6 cellular contexts compared by ENCODE assay signal in the genomic region with DNA sequence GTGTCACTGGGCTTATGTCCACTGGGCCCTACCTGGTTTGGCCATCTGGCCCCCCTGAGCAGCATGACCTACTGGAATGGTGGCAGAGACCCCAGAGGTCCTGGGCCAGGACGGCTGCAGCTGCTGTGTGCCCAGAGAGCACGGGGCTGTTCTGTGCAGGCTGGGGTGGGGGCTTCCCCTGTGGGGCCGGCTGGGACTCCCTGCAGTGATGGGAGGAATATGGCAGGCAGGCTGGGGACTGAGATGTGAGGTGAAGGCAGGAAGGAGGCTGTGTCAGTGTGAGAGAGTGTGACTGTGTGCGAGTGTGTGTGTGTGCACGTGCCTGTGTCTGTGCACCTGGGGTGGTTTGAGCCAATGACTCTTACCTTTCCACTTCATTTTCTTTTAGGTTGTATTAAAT. TPM values are rescaled to one million over a fixed set of nuclear protein-coding genes. Genes with fewer than 3 reads are reported as not detected.
"Had no signal": no experiment of that assay in that cellular context is flagged by ENCODE, and none has a peak within 500 bp of the region (broad histone marks: within the 10 kb centered on the region; RNA-seq: fewer than 3 reads in every experiment).

No MANE protein-coding gene starts in this region.

RNA-seq across cellular contexts. Expression of a gene that starts 29.0 kb away (rescaled TPM):
- total RNA-seq: endothelial cell of umbilical vein, epithelial cell of proximal tubule, fibroblast of villous mesenchyme, foreskin keratinocyte had no signal
- polyA plus RNA-seq: endothelial cell of umbilical vein, fibroblast of lung, foreskin keratinocyte, immature natural killer cell had no signal

RNA-seq across cellular contexts. Expression of a gene that starts 37.2 kb away (rescaled TPM):
- polyA plus RNA-seq: immature natural killer cell had no signal
